In the genomic region with DNA sequence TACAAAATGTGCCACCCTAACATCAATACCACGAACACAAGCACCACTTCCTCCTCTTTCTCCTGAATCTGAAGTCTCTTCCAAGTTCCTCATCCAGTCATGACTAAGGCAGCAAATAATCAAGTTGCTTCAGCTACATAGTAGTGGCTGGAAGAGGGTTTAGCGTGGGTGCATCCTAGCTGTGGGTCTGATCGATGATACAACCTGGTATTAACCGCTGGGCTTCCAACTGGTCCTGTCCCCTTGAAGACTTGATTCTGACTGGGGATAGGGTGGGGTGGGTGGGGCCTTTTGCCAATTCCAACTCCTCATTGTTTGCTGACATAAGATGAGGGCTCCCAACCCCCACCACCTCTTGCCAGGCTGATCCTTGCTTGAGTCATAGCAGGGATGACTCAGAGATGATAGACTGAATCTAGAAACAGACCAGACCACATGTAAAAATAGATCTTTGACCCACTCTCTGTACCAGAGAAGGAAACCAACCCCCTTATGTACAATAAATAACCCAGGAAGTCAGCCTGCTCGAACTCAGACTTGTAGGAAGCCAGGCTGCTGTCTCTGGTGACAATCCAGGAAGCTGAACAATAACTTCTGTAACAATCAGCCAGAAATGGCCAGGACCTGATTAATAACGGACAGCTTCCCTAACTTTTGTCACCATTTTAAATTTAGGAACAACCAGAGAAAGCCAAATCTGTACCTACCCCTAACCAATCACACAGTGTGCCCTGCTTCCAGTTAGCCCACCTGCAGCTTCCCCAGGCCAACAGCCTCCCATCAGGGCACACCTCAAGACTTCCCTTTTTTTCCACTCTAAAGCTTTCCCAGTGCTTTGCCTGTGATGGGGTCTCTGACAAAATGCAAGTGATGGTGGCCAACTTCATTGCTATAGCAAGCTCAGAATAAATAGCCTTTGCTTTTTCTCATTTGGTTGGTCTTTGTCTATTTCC, we compare ENCODE assay signal across 8 cellular contexts.
DNase-seq lines count a peak whose midpoint lies in the region; ATAC-seq and TF ChIP-seq lines count a peak whose summit lies in the region.

No MANE protein-coding gene starts in this region.

- 76% methylated on average over 6 of the region's 6 CpGs for WGBS in hepatocyte (ENCODE audit: low lambda C conversion rate, missing lambda C conversion rate)

- no peaks in the 10 kb centered on the region for H3K27me3 Mint-ChIP-seq in activated naive CD4-positive, alpha-beta T cell treated with anti-CD3 and anti-CD28 coated beads, Interleukin-2, amount 10 ng/mL, durations not matched to agents 7 days and 5 days

- peak overlapping the region; percentile 89 for H3K27ac ChIP-seq in hepatocyte

- no peaks in the 10 kb centered on the region for H3K36me3 ChIP-seq in hepatocyte (replicated peaks; ENCODE audit: insufficient read depth, low read depth)

- H3K4me1 Mint-ChIP-seq in activated naive CD4-positive, alpha-beta T cell treated with anti-CD3 and anti-CD28 coated beads, Interleukin-2, amount 10 ng/mL, durations not matched to agents 7 days and 5 days = peaks cover 37% of the 10 kb centered on the region

- H3K4me2 ChIP-seq in hepatocyte = peak overlapping the region; percentile 53

- no peaks in the 10 kb centered on the region for H3K9me3 ChIP-seq in hepatocyte (ENCODE audit: low read depth)

- H3K9me3 Mint-ChIP-seq in activated naive CD4-positive, alpha-beta T cell treated with anti-CD3 and anti-CD28 coated beads, Interleukin-2, amount 10 ng/mL, durations not matched to agents 7 days and 5 days = peaks cover 8% of the 10 kb centered on the region

- CTCF ChIA-PET in activated naive CD4-positive, alpha-beta T cell treated with anti-CD3 and anti-CD28 coated beads, Interleukin-2, amount 10 ng/mL, durations not matched to agents 7 days and 5 days (lab: Charles Lee) = interaction anchor here (0.7 to 4.4 kb wide), 17 partner anchors 9 to 832 kb away, joined by 3 to 25 read pairs (median 4); no protein-coding TSS in a partner anchor

- ATAC-seq in HG02763 (IDR thresholded peaks at IDR 0.05; ENCODE audit: unreplicated experiment) = peak; percentile 97

- DNase-seq in activated T-cell treated with anti-CD3 and anti-CD28 coated beads for 24 hours (ENCODE audit: low read depth) (peak; percentile 61), NOMO-1 (lab: John Stamatoyannopoulos, UW; ENCODE audit: unreplicated experiment in 2 of 2) (peak; percentile 67 to 91), hepatocyte (ENCODE audit: low spot score) (peak; percentile 86), NCI-H1417 treated with DMSO at 0.1 percent for 48 hours (lab: John Stamatoyannopoulos, UW) (no peak)
- no peak for DNase-seq in activated T-cell treated with anti-CD3 and anti-CD28 coated beads, Interleukin-2, amount 50 U/mL, for 1 hour
- DNase-seq in activated naive CD4-positive, alpha-beta T cell treated with anti-CD3 and anti-CD28 coated beads, Interleukin-2, amount 10 ng/mL, durations not matched to agents 7 days and 5 days = peak; percentile 35
- peak; percentile 47 to 59 for DNase-seq in stimulated activated CD8-positive, alpha-beta memory T cell treated with anti-CD3 and anti-CD28 coated beads, Interleukin-15, amount 100 ng/mL, for 48 hours (ENCODE audit: low read depth in 2 of 2)

- no peaks in the 10 kb centered on the region for H4K20me1 ChIP-seq in hepatocyte (ENCODE audit: insufficient read depth, poor library complexity, severe bottlenecking)

- H3K27me3 ChIP-seq in hepatocyte = no peaks in the 10 kb centered on the region

- no peaks in the 10 kb centered on the region for H3K36me3 Mint-ChIP-seq in activated naive CD4-positive, alpha-beta T cell treated with anti-CD3 and anti-CD28 coated beads, Interleukin-2, amount 10 ng/mL, durations not matched to agents 7 days and 5 days

- H3K4me1 ChIP-seq in hepatocyte (ENCODE audit: insufficient read depth) = peaks cover 14% of the 10 kb centered on the region

- no peak overlapping the region for H3K4me3 Mint-ChIP-seq in activated naive CD4-positive, alpha-beta T cell treated with anti-CD3 and anti-CD28 coated beads, Interleukin-2, amount 10 ng/mL, durations not matched to agents 7 days and 5 days

- H3K79me2 ChIP-seq in hepatocyte = no peaks in the 10 kb centered on the region

- no peak for TF ChIP-seq CTCF in hepatocyte (IDR thresholded peaks at IDR 0.05; ENCODE audit: poor library complexity)

- H2AFZ ChIP-seq in hepatocyte = peak overlapping the region; percentile 20

- H3K27ac Mint-ChIP-seq in activated naive CD4-positive, alpha-beta T cell treated with anti-CD3 and anti-CD28 coated beads, Interleukin-2, amount 10 ng/mL, durations not matched to agents 7 days and 5 days = peak overlapping the region; percentile 60

- H3K4me3 ChIP-seq in hepatocyte = no peak overlapping the region

- no peaks in the 10 kb centered on the region for H3K9me2 ChIP-seq in hepatocyte (replicated peaks; ENCODE audit: insufficient read depth)

Comparison
In these comparisons a context has a peak if more than half of its experiments do, and no peak if none do; other contexts are left out.
1. DNase-seq: peak in activated T-cell treated with anti-CD3 and anti-CD28 coated beads for 24 hours (single experiment), NOMO-1 (2 of 2), activated naive CD4-positive, alpha-beta T cell treated with anti-CD3 and anti-CD28 coated beads, Interleukin-2, amount 10 ng/mL, durations not matched to agents 7 days and 5 days (single experiment), hepatocyte (single experiment) and stimulated activated CD8-positive, alpha-beta memory T cell treated with anti-CD3 and anti-CD28 coated beads, Interleukin-15, amount 100 ng/mL, for 48 hours (2 of 2); none in activated T-cell treated with anti-CD3 and anti-CD28 coated beads, Interleukin-2, amount 50 U/mL, for 1 hour (single experiment) and NCI-H1417 treated with DMSO at 0.1 percent for 48 hours (single experiment).